ENCODE assay signal across 20 cellular contexts in genomic region chr10:98338896-98339295, GRCh38.
"Had no signal": no experiment of that assay in that cellular context is flagged by ENCODE, and none has a peak within 500 bp of the region (broad histone marks: within the 10 kb centered on the region; RNA-seq: fewer than 3 reads in every experiment).

No MANE protein-coding gene starts in this region.

- H3K27ac Mint-ChIP-seq: activated CD4-positive, alpha-beta T cell treated with anti-CD3 and anti-CD28 coated beads, Interleukin-2, amount 10 ng/mL, durations not matched to agents 24 days and 14 days; activated naive CD4-positive, alpha-beta T cell treated with anti-CD3 and anti-CD28 coated beads for 36 hours; activated T-helper 17 cell treated with anti-CD3 and anti-CD28 coated beads, Interleukin-2, amount 50 U/mL, for 72 hours; WTC11 had no signal

- H3K27ac ChIP-seq: adrenal gland, body of pancreas, ovary, spleen, upper lobe of right lung had no signal

- DNase-seq: activated CD4-positive, alpha-beta T cell treated with anti-CD3 and anti-CD28 coated beads, Interleukin-2, amount 10 ng/mL, durations not matched to agents 24 days and 14 days; activated CD8-positive, alpha-beta memory T cell treated with anti-CD3 and anti-CD28 coated beads for 24 hours; activated naive CD4-positive, alpha-beta T cell treated with anti-CD3 and anti-CD28 coated beads for 36 hours; activated T-cell treated with anti-CD3 and anti-CD28 coated beads for 4 hours; adrenal gland; body of pancreas; cerebellar nuclear complex; dorsolateral prefrontal cortex; ovary; spleen; stimulated activated CD4-positive, alpha-beta T cell treated with anti-CD3 and anti-CD28 coated beads, Interleukin-2, amount 100 ng/mL, for 24 hours; stimulated activated naive CD4-positive, alpha-beta T cell treated with Interleukin-2 at 50 U/mL for 16 hours; T-helper 17 cell; upper lobe of right lung had no signal

- H3K4me1 Mint-ChIP-seq: activated CD4-positive, alpha-beta T cell treated with anti-CD3 and anti-CD28 coated beads, Interleukin-2, amount 10 ng/mL, durations not matched to agents 24 days and 14 days; WTC11 had no signal

- H3K4me1 ChIP-seq: body of pancreas, upper lobe of right lung had no signal

- ATAC-seq: activated T-helper 17 cell treated with anti-CD3 and anti-CD28 coated beads, Interleukin-2, amount 50 U/mL, for 72 hours; esophagus mucosa; WTC11 had no signal

- H3K9me3 Mint-ChIP-seq: activated CD4-positive, alpha-beta T cell treated with anti-CD3 and anti-CD28 coated beads, Interleukin-2, amount 10 ng/mL, durations not matched to agents 24 days and 14 days; activated naive CD4-positive, alpha-beta T cell treated with anti-CD3 and anti-CD28 coated beads for 36 hours; activated T-helper 17 cell treated with anti-CD3 and anti-CD28 coated beads, Interleukin-2, amount 50 U/mL, for 72 hours; neural crest cell; WTC11 had no signal

- H3K4me3 ChIP-seq: adrenal gland, body of pancreas, dorsolateral prefrontal cortex, gastroesophageal sphincter, ovary, spleen, upper lobe of right lung had no signal

- FAIRE-seq: endometrium had no signal

- H3K9me3 ChIP-seq: adrenal gland, body of pancreas, gastroesophageal sphincter, ovary, spleen, upper lobe of right lung had no signal

- H3K4me3 Mint-ChIP-seq: activated CD4-positive, alpha-beta T cell treated with anti-CD3 and anti-CD28 coated beads, Interleukin-2, amount 10 ng/mL, durations not matched to agents 24 days and 14 days; activated naive CD4-positive, alpha-beta T cell treated with anti-CD3 and anti-CD28 coated beads for 36 hours; activated T-helper 17 cell treated with anti-CD3 and anti-CD28 coated beads, Interleukin-2, amount 50 U/mL, for 72 hours; neural crest cell; T-helper 17 cell; WTC11 had no signal

- H3K36me3 ChIP-seq: adrenal gland, gastroesophageal sphincter, ovary, spleen, upper lobe of right lung had no signal

- H3K27me3 ChIP-seq: adrenal gland, body of pancreas, ovary, upper lobe of right lung had no signal
